In genomic region chrX:119427795-119428185, GRCh38 we compare ENCODE assay signal across 27 cellular contexts. TPM values are rescaled to one million over a fixed set of nuclear protein-coding genes. Genes with fewer than 3 reads are reported as not detected.
DNase-seq lines count a peak whose midpoint lies in the region; ATAC-seq lines count a peak whose summit lies in the region.
"Had no signal": no experiment of that assay in that cellular context is flagged by ENCODE, and none has a peak within 500 bp of the region (broad histone marks: within the 10 kb centered on the region; RNA-seq: fewer than 3 reads in every experiment).

No MANE protein-coding gene starts in this region.

- H3K4me1 Mint-ChIP-seq in activated T-cell treated with anti-CD3 and anti-CD28 coated beads, Interleukin-2, amount 50 U/mL, for 72 hours (ENCODE audit: low read depth): peaks cover 8% of the 10 kb centered on the region
- peaks cover 26 to 27% of the 10 kb centered on the region in 2 donors for H3K4me1 Mint-ChIP-seq in immature natural killer cell
- H3K4me1 Mint-ChIP-seq in stimulated activated effector memory CD8-positive, alpha-beta T cell treated with anti-CD3 and anti-CD28 coated beads, Interleukin-12 subunit alpha, Interleukin-12 subunit beta, amount 100 ng/mL, for 72 hours: peaks cover 4% of the 10 kb centered on the region
- H3K4me1 Mint-ChIP-seq in activated naive CD4-positive, alpha-beta T cell treated with anti-CD3 and anti-CD28 coated beads for 36 hours (ENCODE audit: low read depth): peaks cover 10% of the 10 kb centered on the region

- H3K4me3 Mint-ChIP-seq in activated T-cell treated with anti-CD3 and anti-CD28 coated beads, Interleukin-2, amount 50 U/mL, for 72 hours: no peak overlapping the region
- peak overlapping the region; percentile 14 to 73 (median 60) for H3K4me3 Mint-ChIP-seq in immature natural killer cell
- no peak overlapping the region for H3K4me3 Mint-ChIP-seq in stimulated activated effector memory CD8-positive, alpha-beta T cell treated with anti-CD3 and anti-CD28 coated beads, Interleukin-12 subunit alpha, Interleukin-12 subunit beta, amount 100 ng/mL, for 72 hours
- H3K4me3 Mint-ChIP-seq in activated naive CD4-positive, alpha-beta T cell treated with anti-CD3 and anti-CD28 coated beads for 36 hours: no peak overlapping the region
- H3K4me3 Mint-ChIP-seq: activated T-helper 1 cell treated with anti-CD3 and anti-CD28 coated beads, Interleukin-12 subunit alpha, Interleukin-12 subunit beta, Interleukin-2, Interleukin-4 antibody, amounts not matched to agents 30 ng/mL and 10 ng/mL and 1 ng/mL, durations not matched to agents 14 hours and 24 hours and 36 hours had no signal

- peaks cover 5% of the 10 kb centered on the region for H3K27me3 Mint-ChIP-seq in activated T-cell treated with anti-CD3 and anti-CD28 coated beads, Interleukin-2, amount 50 U/mL, for 72 hours (ENCODE audit: low read depth)
- H3K27me3 Mint-ChIP-seq in immature natural killer cell (ENCODE audit: low read depth in 3 of 3): peaks cover 0 to 2% (median 2%) of the 10 kb centered on the region in 3 donors
- no peaks in the 10 kb centered on the region for H3K27me3 Mint-ChIP-seq in activated naive CD4-positive, alpha-beta T cell treated with anti-CD3 and anti-CD28 coated beads for 36 hours (ENCODE audit: low read depth)
- H3K27me3 Mint-ChIP-seq: progenitor cell of endocrine pancreas had no signal

- ATAC-seq in activated T-cell treated with anti-CD3 and anti-CD28 coated beads, Interleukin-2, amount 50 U/mL, for 72 hours (replicated peaks in 1 of 2): no peak
- no peak for ATAC-seq in stimulated activated effector memory CD8-positive, alpha-beta T cell treated with anti-CD3 and anti-CD28 coated beads, Interleukin-12 subunit alpha, Interleukin-12 subunit beta, amount 100 ng/mL, for 72 hours
- no peak for ATAC-seq in HG02884 (IDR thresholded peaks at IDR 0.05; ENCODE audit: unreplicated experiment)
- ATAC-seq: foreskin keratinocyte had no signal

- CTCF ChIA-PET in activated naive CD4-positive, alpha-beta T cell treated with anti-CD3 and anti-CD28 coated beads for 36 hours (lab: Charles Lee): interaction anchor here (0.7 kb wide), 1 partner anchor 65 kb away, joined by 5 read pairs; no protein-coding TSS in a partner anchor

- no peaks in the 10 kb centered on the region for H3K36me3 ChIP-seq in KOPT-K1 (ENCODE audit: insufficient read depth, low read length)
- H3K36me3 ChIP-seq: cardiac muscle cell, sigmoid colon, uterus had no signal

- no peak for DNase-seq in activated T-cell treated with anti-CD3 and anti-CD28 coated beads, Interleukin-2, amount 50 U/mL, for 72 hours
- DNase-seq in activated T-cell treated with anti-CD3 and anti-CD28 coated beads, Interleukin-2, amount 50 U/mL, for 48 hours: no peak
- DNase-seq in immature natural killer cell (no peak), foreskin melanocyte (no peak)
- DNase-seq in stimulated activated effector memory CD8-positive, alpha-beta T cell treated with anti-CD3 and anti-CD28 coated beads, Interleukin-12 subunit alpha, Interleukin-12 subunit beta, amount 100 ng/mL, for 72 hours (ENCODE audit: low spot score in 2 of 2): no peak
- no peak for DNase-seq in activated naive CD4-positive, alpha-beta T cell treated with anti-CD3 and anti-CD28 coated beads for 36 hours
- DNase-seq: activated CD4-positive, alpha-beta T cell treated with anti-CD3 and anti-CD28 coated beads for 4 hours; activated naive CD4-positive, alpha-beta T cell treated with anti-CD3 and anti-CD28 coated beads, Interleukin-2, amount 50 U/mL, for 16 hours; Caco-2; foreskin keratinocyte; mammary epithelial cell; NCI-H146; NCI-H2107; NCI-H774; sigmoid colon; SK-N-SH; stimulated activated CD4-positive, alpha-beta T cell treated with anti-CD3 and anti-CD28 coated beads, Interleukin-4, amount 100 ng/mL, for 4 hours; stimulated activated naive CD4-positive, alpha-beta T cell treated with Interleukin-2 at 50 U/mL for 16 hours; uterus had no signal

- intact Hi-C loops in activated naive CD4-positive, alpha-beta T cell treated with anti-CD3 and anti-CD28 coated beads for 36 hours (cut with micrococcal nuclease): no loop called here

- no peaks in the 10 kb centered on the region for H3K36me3 Mint-ChIP-seq in activated T-cell treated with anti-CD3 and anti-CD28 coated beads, Interleukin-2, amount 50 U/mL, for 72 hours (ENCODE audit: insufficient read depth in 2 of 2)
- no peaks in the 10 kb centered on the region for H3K36me3 Mint-ChIP-seq in immature natural killer cell
- peaks cover 12% of the 10 kb centered on the region for H3K36me3 Mint-ChIP-seq in stimulated activated effector memory CD8-positive, alpha-beta T cell treated with anti-CD3 and anti-CD28 coated beads, Interleukin-12 subunit alpha, Interleukin-12 subunit beta, amount 100 ng/mL, for 72 hours
- H3K36me3 Mint-ChIP-seq in activated naive CD4-positive, alpha-beta T cell treated with anti-CD3 and anti-CD28 coated beads for 36 hours (ENCODE audit: low read depth): peaks cover 1% of the 10 kb centered on the region

- no peaks in the 10 kb centered on the region for H3K9me3 ChIP-seq in KOPT-K1 (ENCODE audit: insufficient read depth, low read length, poor library complexity, severe bottlenecking)
- H3K9me3 ChIP-seq: Caco-2, esophagus muscularis mucosa, heart right ventricle, sigmoid colon, SK-N-SH, uterus had no signal

- H3K27ac Mint-ChIP-seq in activated T-cell treated with anti-CD3 and anti-CD28 coated beads, Interleukin-2, amount 50 U/mL, for 72 hours: peak overlapping the region; percentile 80
- peak overlapping the region in 5 of 6 donors; percentile 79 to 95 (median 92) for H3K27ac Mint-ChIP-seq in immature natural killer cell
- peak overlapping the region; percentile 60 for H3K27ac Mint-ChIP-seq in stimulated activated effector memory CD8-positive, alpha-beta T cell treated with anti-CD3 and anti-CD28 coated beads, Interleukin-12 subunit alpha, Interleukin-12 subunit beta, amount 100 ng/mL, for 72 hours
- no peak overlapping the region for H3K27ac Mint-ChIP-seq in activated naive CD4-positive, alpha-beta T cell treated with anti-CD3 and anti-CD28 coated beads for 36 hours
- H3K27ac Mint-ChIP-seq: activated T-helper 1 cell treated with anti-CD3 and anti-CD28 coated beads, Interleukin-12 subunit alpha, Interleukin-12 subunit beta, Interleukin-2, Interleukin-4 antibody, amounts not matched to agents 30 ng/mL and 10 ng/mL and 1 ng/mL, durations not matched to agents 14 hours and 24 hours and 36 hours; progenitor cell of endocrine pancreas had no signal

- H3K27ac ChIP-seq in KOPT-K1 (ENCODE audit: low read depth, low read length, poor library complexity, severe bottlenecking): peak overlapping the region; percentile 78
- H3K27ac ChIP-seq: cardiac muscle cell, esophagus muscularis mucosa, foreskin keratinocyte, KMS-11, sigmoid colon, uterus had no signal

- no peaks in the 10 kb centered on the region for H3K9me3 Mint-ChIP-seq in activated T-cell treated with anti-CD3 and anti-CD28 coated beads, Interleukin-2, amount 50 U/mL, for 72 hours
- no peaks in the 10 kb centered on the region for H3K9me3 Mint-ChIP-seq in immature natural killer cell
- H3K9me3 Mint-ChIP-seq in stimulated activated effector memory CD8-positive, alpha-beta T cell treated with anti-CD3 and anti-CD28 coated beads, Interleukin-12 subunit alpha, Interleukin-12 subunit beta, amount 100 ng/mL, for 72 hours: no peaks in the 10 kb centered on the region
- H3K9me3 Mint-ChIP-seq in activated naive CD4-positive, alpha-beta T cell treated with anti-CD3 and anti-CD28 coated beads for 36 hours: no peaks in the 10 kb centered on the region
- H3K9me3 Mint-ChIP-seq: activated T-helper 1 cell treated with anti-CD3 and anti-CD28 coated beads, Interleukin-12 subunit alpha, Interleukin-12 subunit beta, Interleukin-2, Interleukin-4 antibody, amounts not matched to agents 30 ng/mL and 10 ng/mL and 1 ng/mL, durations not matched to agents 14 hours and 24 hours and 36 hours had no signal

RNA-seq across cellular contexts. Expression of gene SLC25A43, which starts 28.7 kb away (rescaled TPM):
- total RNA-seq in activated T-cell treated with anti-CD3 and anti-CD28 coated beads, Interleukin-2, amount 50 U/mL, for 72 hours: 1 to 10 TPM; 8.9 to 9.8 TPM
- 10 to 100 TPM in 2 of 3 donors, 1 to 10 TPM in 1; 6.1 to 12.6 (median 10.7) TPM for polyA plus RNA-seq in immature natural killer cell
- total RNA-seq in activated naive CD4-positive, alpha-beta T cell treated with anti-CD3 and anti-CD28 coated beads for 36 hours: 1 to 10 TPM; 2.9 to 3.2 TPM

RNA-seq across cellular contexts. Expression of gene SLC25A5, which starts 40.5 kb away (rescaled TPM):
- total RNA-seq in activated T-cell treated with anti-CD3 and anti-CD28 coated beads, Interleukin-2, amount 50 U/mL, for 72 hours: 100 to 1,000 TPM; 487 to 558 TPM
- 100 to 1,000 TPM; 277 to 490 (median 364) TPM for polyA plus RNA-seq in immature natural killer cell
- 100 to 1,000 TPM; 846 to 855 TPM for total RNA-seq in activated naive CD4-positive, alpha-beta T cell treated with anti-CD3 and anti-CD28 coated beads for 36 hours

Comparison
In these comparisons a context has a peak if more than half of its experiments do, and no peak if none do; other contexts are left out.
1. H3K4me3 Mint-ChIP-seq: peak in immature natural killer cell (5 of 5); none in activated T-cell treated with anti-CD3 and anti-CD28 coated beads, Interleukin-2, amount 50 U/mL, for 72 hours (0 of 2), stimulated activated effector memory CD8-positive, alpha-beta T cell treated with anti-CD3 and anti-CD28 coated beads, Interleukin-12 subunit alpha, Interleukin-12 subunit beta, amount 100 ng/mL, for 72 hours (single experiment) and activated naive CD4-positive, alpha-beta T cell treated with anti-CD3 and anti-CD28 coated beads for 36 hours (single experiment).